Comparison of ENCODE assay signal across 19 cellular contexts in genomic region chr15:39400002-39400401, GRCh38.
"Had no signal": no experiment of that assay in that cellular context is flagged by ENCODE, and none has a peak within 500 bp of the region (broad histone marks: within the 10 kb centered on the region; RNA-seq: fewer than 3 reads in every experiment).

No MANE protein-coding gene starts in this region.

- DNase-seq: Kasumi-1, KG1, MM.1S, NCI-H1092 treated with DMSO at 0.1 percent for 48 hours, NCI-H1436, NCI-H187, NCI-H2029, NCI-H2081 treated with DMSO at 0.1 percent for 48 hours, NCI-H2171, NCI-H446, NCI-H510A, NCI-H524 treated with DMSO at 0.1 percent for 48 hours, NCI-H69, NCI-H774, Right ventricle myocardium superior, RPMI8226, SIG-M5 had no signal

- H3K27ac ChIP-seq: SJSA1, SK-N-MC had no signal

- H3K4me3 ChIP-seq: SJSA1, SK-N-MC had no signal

- H3K27me3 ChIP-seq: SJSA1 had no signal

- H3K36me3 ChIP-seq: SJSA1 had no signal

- H3K9me3 ChIP-seq: SJSA1 had no signal
